ENCODE assay signal across 36 cellular contexts in genomic region chr15:35286721-35287120, GRCh38.
"Had no signal": no experiment of that assay in that cellular context is flagged by ENCODE, and none has a peak within 500 bp of the region (broad histone marks: within the 10 kb centered on the region; RNA-seq: fewer than 3 reads in every experiment).

No MANE protein-coding gene starts in this region.

- H3K4me3 ChIP-seq: adrenal gland, body of pancreas, breast epithelium had no signal

- H3K9me3 Mint-ChIP-seq: activated CD4-positive, alpha-beta T cell treated with anti-CD3 and anti-CD28 coated beads, Interleukin-2, amount 10 ng/mL, durations not matched to agents 24 days and 14 days; activated naive CD4-positive, alpha-beta T cell treated with anti-CD3 and anti-CD28 coated beads, Interleukin-2, amount 50 U/mL, for 72 hours; activated T-helper 1 cell treated with anti-CD3 and anti-CD28 coated beads, Interleukin-12 subunit alpha, Interleukin-12 subunit beta, Interleukin-2, Interleukin-4 antibody, amounts not matched to agents 30 ng/mL and 10 ng/mL and 1 ng/mL, durations not matched to agents 14 hours and 24 hours and 36 hours; T-helper 2 cell treated with Interferon-gamma antibody and Interleukin-4, amounts not matched to agents 5 μg/mL and 100 μg/mL, for 36 hours had no signal

- H3K27me3 ChIP-seq: adrenal gland, body of pancreas, brain microvascular endothelial cell, breast epithelium had no signal

- H3K27ac ChIP-seq: adrenal gland, body of pancreas, brain microvascular endothelial cell, breast epithelium, VCaP had no signal

- H3K4me1 ChIP-seq: adrenal gland, body of pancreas, breast epithelium had no signal

- DNase-seq: activated B cell treated with CpG ODN at 0.5 μM for 24 hours; activated CD4-positive, alpha-beta memory T cell treated with anti-CD3 and anti-CD28 coated beads for 36 hours; activated CD4-positive, alpha-beta T cell treated with anti-CD3 and anti-CD28 coated beads for 4 hours; activated CD4-positive, alpha-beta T cell treated with anti-CD3 and anti-CD28 coated beads, Interleukin-2, amount 10 ng/mL, durations not matched to agents 24 days and 14 days; activated CD4-positive, alpha-beta T cell treated with anti-CD3 and anti-CD28 coated beads, Interleukin-2, amount 50 U/mL, for 1 hour; activated CD4-positive, alpha-beta T cell treated with anti-CD3 and anti-CD28 coated beads, Interleukin-2, amount 50 U/mL, for 4 hours; activated CD4-positive, CD25-positive, alpha-beta regulatory T cell treated with anti-CD3 and anti-CD28 coated beads, Interleukin-2, amount 50 U/mL, for 72 hours; activated CD8-positive, alpha-beta memory T cell treated with anti-CD3 and anti-CD28 coated beads, Interleukin-2, amount 50 U/mL, for 4 hours; activated CD8-positive, alpha-beta T cell treated with anti-CD3 and anti-CD28 coated beads for 36 hours; activated effector memory CD4-positive, alpha-beta T cell treated with anti-CD3 and anti-CD28 coated beads, Interleukin-2, amount 50 U/mL, for 16 hours; activated gamma-delta T cell treated with Interleukin-2 at 50 U/mL for 16 hours; activated naive CD4-positive, alpha-beta T cell; activated naive CD4-positive, alpha-beta T cell treated with anti-CD3 and anti-CD28 coated beads for 36 hours; activated naive CD4-positive, alpha-beta T cell treated with anti-CD3 and anti-CD28 coated beads, Interleukin-2, amount 50 U/mL, for 16 hours; activated naive CD8-positive, alpha-beta T cell treated with anti-CD3 and anti-CD28 coated beads for 36 hours; activated T-cell treated with anti-CD3 and anti-CD28 coated beads for 4 hours; activated T-cell treated with anti-CD3 and anti-CD28 coated beads, Interleukin-2, amount 50 U/mL, for 1 hour; activated T-cell treated with anti-CD3 and anti-CD28 coated beads, Interleukin-2, amount 50 U/mL, for 4 hours; activated T-cell treated with anti-CD3 and anti-CD28 coated beads, Interleukin-2, amount 50 U/mL, for 72 hours; adrenal gland; amniotic stem cell; aorta; body of pancreas; brain microvascular endothelial cell; central memory CD4-positive, alpha-beta T cell; T-helper 1 cell; T-helper 2 cell; T-helper 9 cell had no signal

- H3K36me3 ChIP-seq: adrenal gland, brain microvascular endothelial cell, breast epithelium had no signal

- H3K4me3 Mint-ChIP-seq: activated B cell treated with CpG ODN at 0.5 μM for 24 hours; activated CD4-positive, alpha-beta memory T cell treated with anti-CD3 and anti-CD28 coated beads for 36 hours; activated CD4-positive, alpha-beta T cell treated with anti-CD3 and anti-CD28 coated beads, Interleukin-2, amount 10 ng/mL, durations not matched to agents 24 days and 14 days; activated CD8-positive, alpha-beta T cell treated with anti-CD3 and anti-CD28 coated beads for 36 hours; activated naive CD4-positive, alpha-beta T cell treated with anti-CD3 and anti-CD28 coated beads for 36 hours; activated naive CD8-positive, alpha-beta T cell treated with anti-CD3 and anti-CD28 coated beads for 36 hours; activated T-cell treated with anti-CD3 and anti-CD28 coated beads, Interleukin-2, amount 50 U/mL, for 4 hours; activated T-cell treated with anti-CD3 and anti-CD28 coated beads, Interleukin-2, amount 50 U/mL, for 72 hours; activated T-helper 1 cell treated with anti-CD3 and anti-CD28 coated beads, Interleukin-12 subunit alpha, Interleukin-12 subunit beta, Interleukin-2, Interleukin-4 antibody, amounts not matched to agents 30 ng/mL and 10 ng/mL and 1 ng/mL, durations not matched to agents 14 hours and 24 hours and 36 hours; activated T-helper 17 cell treated with anti-CD3 and anti-CD28 coated beads, Interleukin-2, amount 50 U/mL, for 72 hours; T-helper 1 cell treated with Interleukin-12 subunit alpha and Interleukin-12 subunit beta and Interleukin-4 antibody, amounts not matched to agents 30 μg/mL and 1 μg/mL, for 36 hours; T-helper 2 cell treated with Interferon-gamma antibody and Interleukin-4, amounts not matched to agents 5 μg/mL and 100 μg/mL, for 36 hours had no signal

- H3K9me3 ChIP-seq: adrenal gland, body of pancreas, breast epithelium had no signal

- FAIRE-seq: astrocyte had no signal

- ATAC-seq: activated CD8-positive, alpha-beta T cell treated with anti-CD3 and anti-CD28 coated beads for 36 hours; activated naive CD4-positive, alpha-beta T cell treated with anti-CD3 and anti-CD28 coated beads, Interleukin-2, amount 50 U/mL, for 72 hours; activated T-cell treated with anti-CD3 and anti-CD28 coated beads, Interleukin-2, amount 50 U/mL, for 4 hours; activated T-cell treated with anti-CD3 and anti-CD28 coated beads, Interleukin-2, amount 50 U/mL, for 72 hours; activated T-helper 17 cell treated with anti-CD3 and anti-CD28 coated beads, Interleukin-2, amount 50 U/mL, for 72 hours; body of pancreas had no signal

- H3K36me3 Mint-ChIP-seq: activated CD4-positive, alpha-beta memory T cell treated with anti-CD3 and anti-CD28 coated beads for 36 hours; activated naive CD4-positive, alpha-beta T cell treated with anti-CD3 and anti-CD28 coated beads, Interleukin-2, amount 50 U/mL, for 72 hours had no signal

- H3K27ac Mint-ChIP-seq: activated B cell treated with CpG ODN at 0.5 μM for 24 hours; activated CD4-positive, alpha-beta memory T cell treated with anti-CD3 and anti-CD28 coated beads for 36 hours; activated CD4-positive, alpha-beta T cell treated with anti-CD3 and anti-CD28 coated beads, Interleukin-2, amount 10 ng/mL, durations not matched to agents 24 days and 14 days; activated CD8-positive, alpha-beta T cell treated with anti-CD3 and anti-CD28 coated beads for 36 hours; activated naive CD4-positive, alpha-beta T cell treated with anti-CD3 and anti-CD28 coated beads for 36 hours; activated naive CD4-positive, alpha-beta T cell treated with anti-CD3 and anti-CD28 coated beads, Interleukin-2, amount 50 U/mL, for 72 hours; activated naive CD8-positive, alpha-beta T cell treated with anti-CD3 and anti-CD28 coated beads for 36 hours; activated T-cell treated with anti-CD3 and anti-CD28 coated beads, Interleukin-2, amount 50 U/mL, for 72 hours; activated T-helper 1 cell treated with anti-CD3 and anti-CD28 coated beads, Interleukin-12 subunit alpha, Interleukin-12 subunit beta, Interleukin-2, Interleukin-4 antibody, amounts not matched to agents 30 ng/mL and 10 ng/mL and 1 ng/mL, durations not matched to agents 14 hours and 24 hours and 36 hours; activated T-helper 17 cell treated with anti-CD3 and anti-CD28 coated beads, Interleukin-2, amount 50 U/mL, for 72 hours; T-helper 1 cell treated with Interleukin-12 subunit alpha and Interleukin-12 subunit beta and Interleukin-4 antibody, amounts not matched to agents 30 μg/mL and 1 μg/mL, for 36 hours; T-helper 2 cell treated with Interferon-gamma antibody and Interleukin-4, amounts not matched to agents 5 μg/mL and 100 μg/mL, for 36 hours had no signal

- H3K27me3 Mint-ChIP-seq: activated B cell treated with CpG ODN at 0.5 μM for 24 hours; activated CD4-positive, alpha-beta T cell treated with anti-CD3 and anti-CD28 coated beads, Interleukin-2, amount 10 ng/mL, durations not matched to agents 24 days and 14 days; activated naive CD8-positive, alpha-beta T cell treated with anti-CD3 and anti-CD28 coated beads for 36 hours; activated T-helper 17 cell treated with anti-CD3 and anti-CD28 coated beads, Interleukin-2, amount 50 U/mL, for 72 hours had no signal

- H3K4me1 Mint-ChIP-seq: activated B cell treated with CpG ODN at 0.5 μM for 24 hours; activated CD4-positive, alpha-beta T cell treated with anti-CD3 and anti-CD28 coated beads, Interleukin-2, amount 10 ng/mL, durations not matched to agents 24 days and 14 days; activated naive CD8-positive, alpha-beta T cell treated with anti-CD3 and anti-CD28 coated beads for 36 hours; activated T-helper 17 cell treated with anti-CD3 and anti-CD28 coated beads, Interleukin-2, amount 50 U/mL, for 72 hours had no signal
